In the genomic region with DNA sequence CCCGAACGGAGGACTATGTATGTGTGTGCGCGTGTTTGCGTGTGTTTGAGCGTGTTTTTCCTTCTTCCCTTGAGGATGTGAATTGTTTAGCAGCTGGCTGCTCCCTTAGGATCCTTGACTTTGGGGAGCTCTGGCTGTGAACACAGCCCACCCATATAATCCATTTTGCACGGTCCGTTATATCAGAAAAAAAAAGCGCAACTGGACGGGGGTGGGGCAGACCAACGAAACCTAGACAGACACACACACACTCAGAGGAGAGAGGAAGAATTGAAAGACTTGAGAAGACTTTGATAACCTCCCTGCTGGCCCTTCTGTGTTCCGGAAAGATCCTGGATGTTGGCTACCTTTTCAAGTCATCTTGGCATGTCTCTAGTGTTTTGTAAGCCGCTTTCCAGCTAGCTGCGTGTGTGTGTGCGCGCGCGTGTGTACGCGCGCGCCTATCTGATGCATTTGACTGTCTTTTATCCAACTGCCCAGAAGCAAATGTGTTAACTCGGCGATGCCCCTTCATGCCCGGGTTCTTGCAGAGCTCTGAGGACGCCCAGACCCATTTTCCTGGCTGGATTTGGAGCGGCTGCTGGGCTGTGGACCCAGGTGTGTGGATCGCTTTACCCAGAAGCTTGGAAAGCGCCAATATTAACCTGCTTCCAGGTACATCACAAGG, we compare ENCODE assay signal across 9 cellular contexts. TPM values are rescaled to one million over a fixed set of nuclear protein-coding genes. Genes with fewer than 3 reads are reported as not detected.
A peak's percentile ranks its signal among the peaks of the same experiment; 100 is the strongest.
DNase-seq lines count a peak whose midpoint lies in the region; ATAC-seq, FAIRE-seq and TF ChIP-seq lines count a peak whose summit lies in the region.
"Had no signal": no experiment of that assay in that cellular context is flagged by ENCODE, and none has a peak within 500 bp of the region (broad histone marks: within the 10 kb centered on the region; RNA-seq: fewer than 3 reads in every experiment).

No MANE protein-coding gene starts in this region.

- no peaks in the 10 kb centered on the region for H3K36me3 ChIP-seq in mesenchymal stem cell (ENCODE audit: control insufficient read depth in 1 of 2, insufficient read depth in 2 of 2, low read depth in 1 of 2, low read length in 2 of 2)
- no peaks in the 10 kb centered on the region for H3K36me3 ChIP-seq in uterus

- H3K4me1 ChIP-seq in mesenchymal stem cell (ENCODE audit: control insufficient read depth, insufficient read depth, low read depth, low read length), result peaks cover 9% of the 10 kb centered on the region
- peaks cover 0 to 6% of the 10 kb centered on the region in 2 donors for H3K4me1 ChIP-seq in uterus

- H3K9me3 ChIP-seq in mesenchymal stem cell (ENCODE audit: control insufficient read depth, low read length) (no peaks in the 10 kb centered on the region), uterus (no peaks in the 10 kb centered on the region)

- FAIRE-seq in GM12892 (lab: Jason Lieb, UNC), result no peak

- H3K4me3 ChIP-seq in mesenchymal stem cell (ENCODE audit: insufficient read depth in 1 of 2, low read depth in 1 of 2, low read length in 2 of 2), result peak overlapping the region; percentile 77 to 85
- H3K4me3 ChIP-seq in uterus, result peak overlapping the region; percentile 42 to 48

- H3K4ac ChIP-seq in mesenchymal stem cell (ENCODE audit: low read depth in 1 of 2, low read length in 2 of 2), result no peak overlapping the region

- TF ChIP-seq CTCF in uterus (IDR thresholded peaks at IDR 0.05), result no peak

- peak overlapping the region in 1 of 2 experiments; percentile 87 for H3K14ac ChIP-seq in mesenchymal stem cell (ENCODE audit: low read length in 2 of 2)

- H3K36me3 Mint-ChIP-seq in central memory CD8-positive, alpha-beta T cell (ENCODE audit: insufficient read depth), result peaks cover 2% of the 10 kb centered on the region

- TF ChIP-seq POLR2A in uterus (IDR thresholded peaks at IDR 0.05) (no peak), GM12892 (IDR thresholded peaks at IDR 0.05; ENCODE audit: low read depth, low read length) (no peak)

- H3K27me3 ChIP-seq in mesenchymal stem cell (ENCODE audit: control insufficient read depth in 1 of 2, insufficient read depth in 1 of 2, low read length in 2 of 2), result peaks cover 0 to 20% of the 10 kb centered on the region in 2 experiments
- H3K27me3 ChIP-seq in uterus, result peaks cover 0 to 11% of the 10 kb centered on the region in 2 donors

- peak overlapping the region in 1 of 2 experiments; percentile 79 for H2BK12ac ChIP-seq in mesenchymal stem cell (ENCODE audit: low read length in 2 of 2)

- no peak overlapping the region for H2BK5ac ChIP-seq in mesenchymal stem cell (ENCODE audit: low read depth, low read length, poor library complexity, severe bottlenecking)

- H3K4me1 Mint-ChIP-seq in central memory CD8-positive, alpha-beta T cell, result peaks cover 10% of the 10 kb centered on the region

- peak overlapping the region; percentile 91 for H3K9ac ChIP-seq in mesenchymal stem cell (ENCODE audit: low read length)

- no peak overlapping the region for H2BK15ac ChIP-seq in mesenchymal stem cell (ENCODE audit: low read depth, poor library complexity, severe bottlenecking)

- peak overlapping the region; percentile 29 for H2AFZ ChIP-seq in mesenchymal stem cell (ENCODE audit: low read depth, low read length)

- ATAC-seq in central memory CD8-positive, alpha-beta T cell (replicated peaks; ENCODE audit: extremely low read depth, poor library complexity, severe bottlenecking), result no peak

- DNase-seq in GM03348 (ENCODE audit: low spot score), result peak; percentile 3
- DNase-seq in NCI-H2107 (lab: John Stamatoyannopoulos, UW), result peak; percentile 55
- no peak for DNase-seq in central memory CD8-positive, alpha-beta T cell (ENCODE audit: low spot score in 2 of 2)
- peak; percentile 68 for DNase-seq in mesenchymal stem cell
- no peak for DNase-seq in uterus
- DNase-seq in mesenteric fat pad (ENCODE audit: low spot score), result no peak
- DNase-seq in SIG-M5 treated with dmso at 0.1 percent for 504 hours (lab: John Stamatoyannopoulos, UW; ENCODE audit: unreplicated experiment), result no peak
- DNase-seq in GM12892 (ENCODE audit: insufficient read length), result no peak

- H3K27ac Mint-ChIP-seq in central memory CD8-positive, alpha-beta T cell (ENCODE audit: low read depth), result no peak overlapping the region

- intact Hi-C loops in uterus (cut with DNase I; ENCODE audit: low total_unique reads), result no loop called here

- no peaks in the 10 kb centered on the region for H3K9me3 Mint-ChIP-seq in central memory CD8-positive, alpha-beta T cell

- peaks cover 77% of the 10 kb centered on the region for H3K27me3 Mint-ChIP-seq in central memory CD8-positive, alpha-beta T cell

- H3K18ac ChIP-seq in mesenchymal stem cell (ENCODE audit: low read depth in 1 of 2, low read length in 2 of 2), result peak overlapping the region; percentile 72 to 96

- H2BK120ac ChIP-seq in mesenchymal stem cell (ENCODE audit: low read depth, low read length), result no peak overlapping the region

- H3K27ac ChIP-seq in mesenchymal stem cell (ENCODE audit: low read length, poor library complexity, severe bottlenecking) (no peak overlapping the region), uterus (peak overlapping the region; percentile 64 to 67)

- H2AK5ac ChIP-seq in mesenchymal stem cell (ENCODE audit: low read length, severe bottlenecking), result no peak overlapping the region

- H3K23ac ChIP-seq in mesenchymal stem cell (ENCODE audit: low read length in 2 of 2), result peak overlapping the region in 1 of 2 experiments; percentile 77

- peak overlapping the region; percentile 100 for H3K4me2 ChIP-seq in mesenchymal stem cell (ENCODE audit: low read length, poor library complexity, severe bottlenecking)

- H3K4me3 Mint-ChIP-seq in central memory CD8-positive, alpha-beta T cell, result peak overlapping the region; percentile 44

- no peak overlapping the region for H4K8ac ChIP-seq in mesenchymal stem cell (ENCODE audit: low read length)

- under 1% methylated on average over 25 of the region's 29 CpGs for WGBS in mesenchymal stem cell

- no peak overlapping the region for H4K91ac ChIP-seq in mesenchymal stem cell (ENCODE audit: low read length)

- H3K79me1 ChIP-seq in mesenchymal stem cell (replicated peaks; ENCODE audit: low read length, poor library complexity, severe bottlenecking), result peaks cover 15% of the 10 kb centered on the region

RNA-seq across cellular contexts. Expression of gene LRFN5, which starts 0.6 kb away (rescaled TPM):
- 2.8 TPM for polyA plus RNA-seq in mesenchymal stem cell (2013, experiment 1 of 2)
- polyA plus RNA-seq in mesenchymal stem cell (2013, experiment 2 of 2), result 2.8 TPM
- total RNA-seq in uterus (10 to 100 TPM in 1 of 4 donors, 1 to 10 TPM in 2, under 1 TPM in 1; 0.26 to 45.1 (median 4.6) TPM), mesenteric fat pad (3.6 TPM)
- not detected for polyA plus RNA-seq in GM12892 (2012; ENCODE audit: missing spikeins)
- total RNA-seq: myocyte had no signal

Comparison
In these comparisons a context has a peak if more than half of its experiments do, and no peak if none do; other contexts are left out.
1. DNase-seq: peak in GM03348 (single experiment), NCI-H2107 (single experiment) and mesenchymal stem cell (single experiment); none in central memory CD8-positive, alpha-beta T cell (0 of 2), uterus (0 of 2), mesenteric fat pad (single experiment), SIG-M5 treated with dmso at 0.1 percent for 504 hours (single experiment) and GM12892 (single experiment).